Comparison of ENCODE assay signal across 8 cellular contexts in the genomic region with DNA sequence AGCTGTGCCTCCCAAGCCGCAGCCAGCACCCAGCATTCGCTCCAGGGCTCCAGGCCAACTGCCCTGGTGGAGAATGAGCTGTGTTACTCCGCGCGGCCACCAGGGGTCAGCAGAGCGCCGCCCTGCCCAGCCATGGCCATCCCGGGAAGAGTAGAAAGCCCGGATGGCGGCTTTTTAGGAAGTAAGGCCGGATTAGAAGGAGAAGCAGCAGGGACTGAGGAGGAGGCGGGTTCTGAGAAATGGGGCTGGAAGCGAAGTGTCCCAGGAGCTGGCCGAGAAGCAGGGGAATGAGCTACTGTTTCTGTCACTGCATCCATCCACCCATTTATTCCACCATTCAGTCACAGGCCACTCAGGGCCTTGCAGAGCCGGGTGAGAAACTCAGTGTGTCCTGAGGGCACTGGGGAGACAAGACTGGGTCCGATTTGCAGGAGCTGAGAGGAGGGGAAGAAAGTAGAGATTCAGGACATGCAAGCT. TPM values are rescaled to one million over a fixed set of nuclear protein-coding genes. Genes with fewer than 3 reads are reported as not detected.
DNase-seq lines count a peak whose midpoint lies in the region; ATAC-seq and TF ChIP-seq lines count a peak whose summit lies in the region.

No MANE protein-coding gene starts in this region.

- ATAC-seq in HG02970 (IDR thresholded peaks at IDR 0.05; ENCODE audit: low FRiP score, unreplicated experiment): no peak
- ATAC-seq in HG03159 (IDR thresholded peaks at IDR 0.05; ENCODE audit: unreplicated experiment): no peak

- TF ChIP-seq CTCF in GM10248 (IDR thresholded peaks at IDR 0.05; ENCODE audit: control extremely low read depth, extremely low read depth, low read depth, missing control alignments) (peak; percentile 98), NB4 (IDR thresholded peaks at IDR 0.05; ENCODE audit: low read depth, low read length) (peak; percentile 100), right atrium auricular region (IDR thresholded peaks at IDR 0.05) (peak; percentile 99 to 100), sigmoid colon (IDR thresholded peaks at IDR 0.05) (peak; percentile 89 to 98 (median 94))

- no peak for TF ChIP-seq POLR2A in NB4 (IDR thresholded peaks at IDR 0.05; ENCODE audit: extremely low read depth, insufficient read length)
- TF ChIP-seq POLR2A in sigmoid colon (IDR thresholded peaks at IDR 0.05): no peak

- H3K9me3 ChIP-seq in right atrium auricular region (no peaks in the 10 kb centered on the region), sigmoid colon (no peaks in the 10 kb centered on the region)

- POLR2A ChIA-PET in GM10248 (lab: Yijun Ruan, JAX): no interaction called here

- H3K27ac ChIP-seq in right atrium auricular region (no peak overlapping the region), sigmoid colon (no peak overlapping the region)

- H3K36me3 ChIP-seq in right atrium auricular region (no peaks in the 10 kb centered on the region), sigmoid colon (no peaks in the 10 kb centered on the region)

- CTCF ChIA-PET in GM10248 (lab: Yijun Ruan, JAX): interaction anchor here (0.6 to 4.1 kb wide), 61 partner anchors 9 to 246 kb away, joined by 3 to 71 read pairs (median 4); a partner anchor contains a TSS

- H3K4me1 ChIP-seq in right atrium auricular region: peaks cover 0 to 5% of the 10 kb centered on the region in 2 donors
- H3K4me1 ChIP-seq in sigmoid colon: peaks cover 0 to 7% (median 0%) of the 10 kb centered on the region in 4 donors

- no peak overlapping the region for H3K4me3 ChIP-seq in NB4 (ENCODE audit: low read depth, low read length)
- no peak overlapping the region for H3K4me3 ChIP-seq in right atrium auricular region
- no peak overlapping the region for H3K4me3 ChIP-seq in sigmoid colon

- intact Hi-C loops in sigmoid colon (cut with DNase I): no loop called here

- TF ChIP-seq EP300 in sigmoid colon (IDR thresholded peaks at IDR 0.05): no peak

- 9 to 11% methylated on average over 16 of the region's 16 CpGs for WGBS in sigmoid colon, 2 donors

- H3K27me3 ChIP-seq in right atrium auricular region: no peaks in the 10 kb centered on the region
- H3K27me3 ChIP-seq in sigmoid colon: peaks cover 0 to 10% (median 3%) of the 10 kb centered on the region in 3 donors

- DNase-seq in GM10248 (ENCODE audit: extremely low spot score) (peak; percentile 82), NB4 (ENCODE audit: low read depth) (peak; percentile 88), T-helper 2 cell (peak; percentile 21 to 52 (median 45)), amniotic epithelial cell (ENCODE audit: low read depth) (peak; percentile 41), right atrium auricular region (ENCODE audit: low spot score) (peak; percentile 77), sigmoid colon (peak; percentile 89)

RNA-seq across cellular contexts. Expression of a gene that starts 6.6 kb away (rescaled TPM):
- under 1 TPM in 1 of 2 donors, not detected in 1; 0.39 TPM for total RNA-seq in right atrium auricular region
- total RNA-seq in sigmoid colon: 1 to 10 TPM in 1 of 4 donors, under 1 TPM in 1, not detected in 2; 0.28 to 1.4 TPM
- under 1 TPM in 2 of 3 donors, not detected in 1; 0.77 to 0.92 TPM for polyA plus RNA-seq in sigmoid colon

RNA-seq across cellular contexts. Expression of a gene that starts 35.3 kb away (rescaled TPM):
- total RNA-seq in right atrium auricular region: 10 to 100 TPM; 47.8 to 51.0 TPM
- 10 to 100 TPM; 19.9 to 33.2 (median 23.8) TPM for total RNA-seq in sigmoid colon
- 10 to 100 TPM in 1 of 3 donors, 1 to 10 TPM in 2; 3.0 to 14.5 (median 4.6) TPM for polyA plus RNA-seq in sigmoid colon
